29 cellular contexts compared by ENCODE assay signal in the genomic region with DNA sequence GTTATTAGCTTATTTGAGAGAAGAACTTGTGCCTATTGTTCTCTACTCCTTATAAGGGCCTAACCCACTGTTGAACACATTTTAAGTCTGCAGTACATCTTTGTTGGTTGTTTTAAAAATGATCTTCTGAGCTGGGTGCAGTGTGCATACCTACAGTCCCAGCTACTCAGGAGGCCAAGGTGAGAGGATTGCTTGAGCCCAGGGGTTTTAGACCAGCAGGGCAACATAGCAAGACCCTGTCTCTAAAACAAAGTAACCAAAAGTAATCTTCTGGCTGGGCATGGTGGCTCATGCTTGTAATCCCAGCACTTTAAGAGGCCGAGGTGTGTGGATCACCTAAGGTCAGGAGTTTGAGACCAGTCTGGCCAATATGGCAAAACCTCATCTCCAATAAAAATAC. TPM values are rescaled to one million over a fixed set of nuclear protein-coding genes. Genes with fewer than 3 reads are reported as not detected.
A peak's percentile ranks its signal among the peaks of the same experiment; 100 is the strongest.
DNase-seq lines count a peak whose midpoint lies in the region; ATAC-seq and TF ChIP-seq lines count a peak whose summit lies in the region.
"Had no signal": no experiment of that assay in that cellular context is flagged by ENCODE, and none has a peak within 500 bp of the region (broad histone marks: within the 10 kb centered on the region; RNA-seq: fewer than 3 reads in every experiment).

No MANE protein-coding gene starts in this region.

- H3F3A ChIP-seq in PC-9 (ENCODE audit: insufficient read depth, low read depth), result peaks cover 61% of the 10 kb centered on the region
- no peaks in the 10 kb centered on the region for H3F3A ChIP-seq in smooth muscle cell (ENCODE audit: low read depth)

- H3K79me2 ChIP-seq in ACC112 (ENCODE audit: control insufficient read depth, insufficient read depth, low read length, unreplicated experiment) (no peaks in the 10 kb centered on the region), PC-9 (ENCODE audit: low read depth) (no peaks in the 10 kb centered on the region), smooth muscle cell (ENCODE audit: low read depth) (no peaks in the 10 kb centered on the region)

- POLR2A ChIA-PET in PC-9 (lab: Charles Lee; ENCODE audit: unreplicated experiment), result interaction anchor here (0.6 to 1.1 kb wide), 2 partner anchors 10 to 41 kb away, joined by 3 to 4 read pairs; no protein-coding TSS in a partner anchor

- H3K4me2 ChIP-seq in PC-9, result peak overlapping the region; percentile 73
- H3K4me2 ChIP-seq in smooth muscle cell, result no peak overlapping the region

- BruUV-seq in PC-9 (replicated peaks; lab: Mats Ljungman, UMichigan), result no TSS peak

- H3K27me3 ChIP-seq in ACC112 (ENCODE audit: insufficient read depth, low read length) (no peaks in the 10 kb centered on the region), PC-9 (ENCODE audit: insufficient read depth, low read depth) (no peaks in the 10 kb centered on the region), foreskin keratinocyte (no peaks in the 10 kb centered on the region), smooth muscle cell (ENCODE audit: low read depth) (no peaks in the 10 kb centered on the region)
- H3K27me3 ChIP-seq: BE2C, gastroesophageal sphincter had no signal

- ATAC-seq in foreskin keratinocyte, result no peak
- ATAC-seq: activated CD8-positive, alpha-beta memory T cell treated with anti-CD3 and anti-CD28 coated beads, Interleukin-2, amount 10 ng/mL, durations not matched to agents 7 days and 5 days; activated T-cell treated with anti-CD3 and anti-CD28 coated beads, Interleukin-2, amount 50 U/mL, for 72 hours; naive thymus-derived CD8-positive, alpha-beta T cell; stimulated activated memory B cell treated with anti-CD40 and anti-IgM and Interleukin-4, amounts not matched to agents 10 μg/mL and 1 μg/mL and 100 μg/mL, for 72 hours had no signal

- peaks cover 3% of the 10 kb centered on the region for H3K9me3 Mint-ChIP-seq in chondrocyte (ENCODE audit: low read depth)
- H3K9me3 Mint-ChIP-seq: activated naive CD4-positive, alpha-beta T cell treated with anti-CD3 and anti-CD28 coated beads, Interleukin-2, amount 50 U/mL, for 24 hours had no signal

- H3K27ac Mint-ChIP-seq in chondrocyte (ENCODE audit: unreplicated experiment), result no peak overlapping the region
- H3K27ac Mint-ChIP-seq: activated CD4-positive, alpha-beta T cell treated with anti-CD3 and anti-CD28 coated beads, Interleukin-2, amount 10 ng/mL, durations not matched to agents 7 days and 5 days; activated CD8-positive, alpha-beta memory T cell treated with anti-CD3 and anti-CD28 coated beads, Interleukin-2, amount 10 ng/mL, durations not matched to agents 7 days and 5 days; activated naive CD4-positive, alpha-beta T cell treated with anti-CD3 and anti-CD28 coated beads, Interleukin-2, amount 50 U/mL, for 24 hours; activated T-cell treated with anti-CD3 and anti-CD28 coated beads, Interleukin-2, amount 50 U/mL, for 72 hours; endodermal cell; IgD-negative memory B cell; naive thymus-derived CD8-positive, alpha-beta T cell; stimulated activated memory B cell treated with anti-CD40 and anti-IgM and Interleukin-4, amounts not matched to agents 10 μg/mL and 1 μg/mL and 100 μg/mL, for 72 hours had no signal

- H3K27ac ChIP-seq in ACC112 (ENCODE audit: low read depth, low read length), result peak overlapping the region; percentile 88
- H3K27ac ChIP-seq in PC-9, result peak overlapping the region; percentile 96
- peak overlapping the region; percentile 80 for H3K27ac ChIP-seq in foreskin keratinocyte
- H3K27ac ChIP-seq in smooth muscle cell (ENCODE audit: low read depth), result peak overlapping the region; percentile 61
- H3K27ac ChIP-seq: coronary artery, gastroesophageal sphincter, VCaP had no signal

- peaks cover 34% of the 10 kb centered on the region for H3K4me1 ChIP-seq in ACC112 (ENCODE audit: control insufficient read depth, insufficient read depth, low read length, unreplicated experiment)
- peaks cover 64% of the 10 kb centered on the region for H3K4me1 ChIP-seq in PC-9 (replicated peaks; ENCODE audit: insufficient read depth)
- H3K4me1 ChIP-seq in foreskin keratinocyte, result peaks cover 34% of the 10 kb centered on the region
- peaks cover 15% of the 10 kb centered on the region for H3K4me1 ChIP-seq in smooth muscle cell (ENCODE audit: low read depth)

- TF ChIP-seq CTCF in PC-9 (conservative IDR thresholded peaks at IDR 0.05) (no peak), foreskin keratinocyte (conservative IDR thresholded peaks at IDR 0.05) (no peak), smooth muscle cell (IDR thresholded peaks at IDR 0.05; ENCODE audit: borderline replicate concordance, insufficient read depth, poor library complexity, severe bottlenecking) (no peak), chondrocyte (IDR thresholded peaks at IDR 0.05) (no peak)

- H3K9me3 ChIP-seq in PC-9 (ENCODE audit: insufficient read depth, low read depth), result no peaks in the 10 kb centered on the region
- H3K9me3 ChIP-seq in smooth muscle cell (replicated peaks; ENCODE audit: low read depth), result no peaks in the 10 kb centered on the region
- H3K9me3 ChIP-seq: BE2C, gastroesophageal sphincter had no signal

- H2AFZ ChIP-seq in ACC112 (ENCODE audit: low read length, unreplicated experiment) (no peak overlapping the region), PC-9 (no peak overlapping the region), smooth muscle cell (ENCODE audit: low read depth) (no peak overlapping the region)

- H3K9me2 ChIP-seq in PC-9 (ENCODE audit: insufficient read depth), result no peaks in the 10 kb centered on the region

- H3K36me3 ChIP-seq in ACC112 (ENCODE audit: insufficient read depth, low read length) (no peaks in the 10 kb centered on the region), PC-9 (ENCODE audit: low read depth) (no peaks in the 10 kb centered on the region), smooth muscle cell (ENCODE audit: low read depth) (no peaks in the 10 kb centered on the region)
- H3K36me3 ChIP-seq: BE2C, gastroesophageal sphincter had no signal

- DNase-seq in PC-9 (no peak), foreskin keratinocyte (no peak), smooth muscle cell (lab: John Stamatoyannopoulos, UW; ENCODE audit: unreplicated experiment) (no peak), MV-4-11 (lab: John Stamatoyannopoulos, UW) (no peak), chondrocyte (ENCODE audit: low spot score) (no peak), HPDE6-E6E7 (ENCODE audit: extremely low spot score) (no peak), NCI-H82 treated with DMSO at 0.1 percent for 48 hours (lab: John Stamatoyannopoulos, UW; ENCODE audit: unreplicated experiment) (no peak)
- DNase-seq: activated CD4-positive, alpha-beta T cell treated with anti-CD3 and anti-CD28 coated beads, Interleukin-2, amount 10 ng/mL, durations not matched to agents 7 days and 5 days; activated CD8-positive, alpha-beta memory T cell treated with anti-CD3 and anti-CD28 coated beads, Interleukin-2, amount 10 ng/mL, durations not matched to agents 7 days and 5 days; activated T-cell treated with anti-CD3 and anti-CD28 coated beads, Interleukin-2, amount 50 U/mL, for 72 hours; BE2C; endodermal cell; naive thymus-derived CD8-positive, alpha-beta T cell; NCI-H1105; NCI-H187 treated with DMSO at 0.1 percent for 48 hours; NCI-H524; NK-92 treated with Interleukin-12 subunit alpha and Interleukin-12 subunit beta, amount 100 ng/mL, for 24 hours; retina; stimulated activated CD4-positive, alpha-beta T cell treated with anti-CD3 and anti-CD28 coated beads, Interleukin-12 subunit alpha, Interleukin-12 subunit beta, amount 100 ng/mL, for 4 hours; stimulated activated CD4-positive, alpha-beta T cell treated with anti-CD3 and anti-CD28 coated beads, Interleukin-4, amount 100 ng/mL, for 1 hour; SW 1271; T-helper 9 cell had no signal

- intact Hi-C loops in PC-9 (cut with micrococcal nuclease; ENCODE audit: unreplicated experiment), result no loop called here

- H3K4me3 Mint-ChIP-seq in chondrocyte (ENCODE audit: unreplicated experiment), result no peak overlapping the region
- H3K4me3 Mint-ChIP-seq: activated CD4-positive, alpha-beta T cell treated with anti-CD3 and anti-CD28 coated beads, Interleukin-2, amount 10 ng/mL, durations not matched to agents 7 days and 5 days; activated CD8-positive, alpha-beta memory T cell treated with anti-CD3 and anti-CD28 coated beads, Interleukin-2, amount 10 ng/mL, durations not matched to agents 7 days and 5 days; activated naive CD4-positive, alpha-beta T cell treated with anti-CD3 and anti-CD28 coated beads, Interleukin-2, amount 50 U/mL, for 24 hours; activated T-cell treated with anti-CD3 and anti-CD28 coated beads, Interleukin-2, amount 50 U/mL, for 72 hours; endodermal cell; IgD-negative memory B cell; naive thymus-derived CD8-positive, alpha-beta T cell; stimulated activated memory B cell treated with anti-CD40 and anti-IgM and Interleukin-4, amounts not matched to agents 10 μg/mL and 1 μg/mL and 100 μg/mL, for 72 hours had no signal

- CTCF ChIA-PET in PC-9 (lab: Charles Lee), result no interaction called here

- H3K27me3 Mint-ChIP-seq in chondrocyte (ENCODE audit: low read depth), result no peaks in the 10 kb centered on the region
- H3K27me3 Mint-ChIP-seq: activated CD4-positive, alpha-beta T cell treated with anti-CD3 and anti-CD28 coated beads, Interleukin-2, amount 10 ng/mL, durations not matched to agents 7 days and 5 days; activated CD8-positive, alpha-beta memory T cell treated with anti-CD3 and anti-CD28 coated beads, Interleukin-2, amount 10 ng/mL, durations not matched to agents 7 days and 5 days; stimulated activated memory B cell treated with anti-CD40 and anti-IgM and Interleukin-4, amounts not matched to agents 10 μg/mL and 1 μg/mL and 100 μg/mL, for 72 hours had no signal

- peaks cover 24% of the 10 kb centered on the region for H3K4me1 Mint-ChIP-seq in chondrocyte (ENCODE audit: low read depth)
- H3K4me1 Mint-ChIP-seq: activated naive CD4-positive, alpha-beta T cell treated with anti-CD3 and anti-CD28 coated beads, Interleukin-2, amount 50 U/mL, for 24 hours; stimulated activated memory B cell treated with anti-CD40 and anti-IgM and Interleukin-4, amounts not matched to agents 10 μg/mL and 1 μg/mL and 100 μg/mL, for 72 hours had no signal

- H3K9ac ChIP-seq in smooth muscle cell (ENCODE audit: low read depth), result no peak overlapping the region

- H4K20me1 ChIP-seq in PC-9 (ENCODE audit: insufficient read depth) (no peaks in the 10 kb centered on the region), smooth muscle cell (ENCODE audit: low read depth) (no peaks in the 10 kb centered on the region)

- WGBS in smooth muscle cell (ENCODE audit: low lambda C conversion rate), result 96% methylated on average over 1 of the region's 1 CpG

- H3K36me3 Mint-ChIP-seq in chondrocyte (ENCODE audit: low read depth), result no peaks in the 10 kb centered on the region
- H3K36me3 Mint-ChIP-seq: activated naive CD4-positive, alpha-beta T cell treated with anti-CD3 and anti-CD28 coated beads, Interleukin-2, amount 50 U/mL, for 24 hours; IgD-negative memory B cell; stimulated activated memory B cell treated with anti-CD40 and anti-IgM and Interleukin-4, amounts not matched to agents 10 μg/mL and 1 μg/mL and 100 μg/mL, for 72 hours had no signal

- H3K4me3 ChIP-seq in ACC112 (ENCODE audit: low read depth, low read length) (no peak overlapping the region), PC-9 (no peak overlapping the region), smooth muscle cell (no peak overlapping the region)
- H3K4me3 ChIP-seq: coronary artery, gastroesophageal sphincter had no signal

RNA-seq across cellular contexts. Expression of a gene that starts 25.8 kb away (rescaled TPM):
- total RNA-seq in PC-9 (2021), result 150 and 171 TPM in 2 replicates
- 115 and 120 TPM in 2 replicates for total RNA-seq in foreskin keratinocyte
- polyA plus RNA-seq in foreskin keratinocyte, result 62.3 and 72.1 TPM in 2 replicates
- 121 and 149 TPM in 2 replicates for total RNA-seq in smooth muscle cell
- 101 and 111 TPM in 2 replicates for polyA plus RNA-seq in smooth muscle cell
- total RNA-seq in chondrocyte, result 148 to 162 TPM (median 153 TPM) in 3 replicates

RNA-seq across cellular contexts. Expression of a gene that starts 25.8 kb away (rescaled TPM):
- total RNA-seq in PC-9 (2021) (41.2 and 50.5 TPM in 2 replicates), foreskin keratinocyte (20.6 and 22.6 TPM in 2 replicates), smooth muscle cell (13.0 and 14.7 TPM in 2 replicates), chondrocyte (34.4 to 38.6 TPM (median 37.3 TPM) in 3 replicates)
- polyA plus RNA-seq in foreskin keratinocyte (11.3 and 11.7 TPM in 2 replicates), smooth muscle cell (18.9 and 21.2 TPM in 2 replicates)
